Comparison of ENCODE assay signal across 1 cellular context in the genomic region with DNA sequence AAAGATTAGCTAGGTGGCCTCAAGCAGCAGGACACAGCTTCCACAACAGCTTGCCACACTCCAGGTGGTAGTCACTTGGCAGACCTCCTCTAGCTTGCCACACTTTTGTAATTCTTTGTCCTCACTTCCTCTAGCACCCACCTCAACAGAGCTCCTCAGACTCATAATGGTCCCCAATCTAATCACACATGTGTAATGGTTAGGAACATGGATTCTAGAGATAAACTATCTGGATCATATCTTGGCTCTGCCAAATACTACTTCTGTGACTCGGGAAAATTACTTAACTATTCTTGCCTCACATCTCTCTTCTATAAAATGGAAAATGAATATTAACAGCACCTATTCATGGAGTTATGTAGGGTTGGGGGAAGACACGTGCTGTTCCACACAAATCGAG.
TF ChIP-seq lines count a peak whose summit lies in the region.

No MANE protein-coding gene starts in this region.

TF ChIP-seq in K562, 482 proteins besides CTCF, POLR2A, EP300 and RAD21 (continues in another document):
- TF ChIP-seq U2AF1 (optimal IDR thresholded peaks at IDR 0.05; ENCODE audit: low read depth, low read length) (no peak), TEAD4 (IDR thresholded peaks at IDR 0.05; ENCODE audit: low read length) (peak; percentile 52; the same call in 1 of the 2 replicates), TEAD4 (CRISPR knock-in tag; IDR thresholded peaks at IDR 0.05; ENCODE audit: borderline replicate concordance) (no peak), ZNF217 (CRISPR knock-in tag; IDR thresholded peaks at IDR 0.05) (no peak), NFIC (IDR thresholded peaks at IDR 0.05) (no peak), ARID1B (IDR thresholded peaks at IDR 0.05) (peak; percentile 49), TOE1 (IDR thresholded peaks at IDR 0.05; ENCODE audit: borderline replicate concordance) (no peak), TOE1 (CRISPR knock-in tag; IDR thresholded peaks at IDR 0.05; ENCODE audit: borderline replicate concordance, low read depth) (no peak), ILK (tag; IDR thresholded peaks at IDR 0.05; ENCODE audit: borderline replicate concordance, low read depth) (no peak), HDAC3 (IDR thresholded peaks at IDR 0.05; ENCODE audit: borderline replicate concordance, partially characterized antibody) (no peak), CBFA2T3 (IDR thresholded peaks at IDR 0.05) (peak; percentile 54), BCOR (IDR thresholded peaks at IDR 0.05) (no peak), ZNF778 (CRISPR knock-in tag; IDR thresholded peaks at IDR 0.05) (no peak), NR1H2 (CRISPR knock-in tag; IDR thresholded peaks at IDR 0.05) (no peak), ZNF165 (CRISPR knock-in tag; IDR thresholded peaks at IDR 0.05; ENCODE audit: borderline replicate concordance) (no peak), SRF (CRISPR knock-in tag; IDR thresholded peaks at IDR 0.05) (no peak), POLR3G (IDR thresholded peaks at IDR 0.05; ENCODE audit: extremely low read depth, insufficient read length, insufficient replicate concordance) (no peak), TRIM24 (IDR thresholded peaks at IDR 0.05) (no peak), ZNF444 (CRISPR knock-in tag; IDR thresholded peaks at IDR 0.05) (no peak), DDX20 (tag; IDR thresholded peaks at IDR 0.05; ENCODE audit: low read depth) (no peak), DACH1 (IDR thresholded peaks at IDR 0.05; ENCODE audit: partially characterized antibody) (no peak)
- TF ChIP-seq, protein P1, sequence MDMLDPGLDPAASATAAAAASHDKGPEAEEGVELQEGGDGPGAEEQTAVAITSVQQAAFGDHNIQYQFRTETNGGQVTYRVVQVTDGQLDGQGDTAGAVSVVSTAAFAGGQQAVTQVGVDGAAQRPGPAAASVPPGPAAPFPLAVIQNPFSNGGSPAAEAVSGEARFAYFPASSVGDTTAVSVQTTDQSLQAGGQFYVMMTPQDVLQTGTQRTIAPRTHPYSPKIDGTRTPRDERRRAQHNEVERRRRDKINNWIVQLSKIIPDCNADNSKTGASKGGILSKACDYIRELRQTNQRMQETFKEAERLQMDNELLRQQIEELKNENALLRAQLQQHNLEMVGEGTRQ (CRISPR knock-in tag; IDR thresholded peaks at IDR 0.05), result no peak
- TF ChIP-seq, protein P2, sequence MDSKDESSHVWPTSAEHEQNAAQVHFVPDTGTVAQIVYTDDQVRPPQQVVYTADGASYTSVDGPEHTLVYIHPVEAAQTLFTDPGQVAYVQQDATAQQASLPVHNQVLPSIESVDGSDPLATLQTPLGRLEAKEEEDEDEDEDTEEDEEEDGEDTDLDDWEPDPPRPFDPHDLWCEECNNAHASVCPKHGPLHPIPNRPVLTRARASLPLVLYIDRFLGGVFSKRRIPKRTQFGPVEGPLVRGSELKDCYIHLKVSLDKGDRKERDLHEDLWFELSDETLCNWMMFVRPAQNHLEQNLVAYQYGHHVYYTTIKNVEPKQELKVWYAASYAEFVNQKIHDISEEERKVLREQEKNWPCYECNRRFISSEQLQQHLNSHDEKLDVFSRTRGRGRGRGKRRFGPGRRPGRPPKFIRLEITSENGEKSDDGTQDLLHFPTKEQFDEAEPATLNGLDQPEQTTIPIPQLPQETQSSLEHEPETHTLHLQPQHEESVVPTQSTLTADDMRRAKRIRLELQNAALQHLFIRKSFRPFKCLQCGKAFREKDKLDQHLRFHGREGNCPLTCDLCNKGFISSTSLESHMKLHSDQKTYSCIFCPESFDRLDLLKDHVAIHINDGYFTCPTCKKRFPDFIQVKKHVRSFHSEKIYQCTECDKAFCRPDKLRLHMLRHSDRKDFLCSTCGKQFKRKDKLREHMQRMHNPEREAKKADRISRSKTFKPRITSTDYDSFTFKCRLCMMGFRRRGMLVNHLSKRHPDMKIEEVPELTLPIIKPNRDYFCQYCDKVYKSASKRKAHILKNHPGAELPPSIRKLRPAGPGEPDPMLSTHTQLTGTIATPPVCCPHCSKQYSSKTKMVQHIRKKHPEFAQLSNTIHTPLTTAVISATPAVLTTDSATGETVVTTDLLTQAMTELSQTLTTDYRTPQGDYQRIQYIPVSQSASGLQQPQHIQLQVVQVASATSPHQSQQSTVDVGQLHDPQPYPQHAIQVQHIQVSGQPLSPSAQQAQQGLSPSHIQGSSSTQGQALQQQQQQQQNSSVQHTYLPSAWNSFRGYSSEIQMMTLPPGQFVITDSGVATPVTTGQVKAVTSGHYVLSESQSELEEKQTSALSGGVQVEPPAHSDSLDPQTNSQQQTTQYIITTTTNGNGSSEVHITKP (IDR thresholded peaks at IDR 0.05; ENCODE audit: partially characterized antibody), result no peak
- TF ChIP-seq, protein P3, sequence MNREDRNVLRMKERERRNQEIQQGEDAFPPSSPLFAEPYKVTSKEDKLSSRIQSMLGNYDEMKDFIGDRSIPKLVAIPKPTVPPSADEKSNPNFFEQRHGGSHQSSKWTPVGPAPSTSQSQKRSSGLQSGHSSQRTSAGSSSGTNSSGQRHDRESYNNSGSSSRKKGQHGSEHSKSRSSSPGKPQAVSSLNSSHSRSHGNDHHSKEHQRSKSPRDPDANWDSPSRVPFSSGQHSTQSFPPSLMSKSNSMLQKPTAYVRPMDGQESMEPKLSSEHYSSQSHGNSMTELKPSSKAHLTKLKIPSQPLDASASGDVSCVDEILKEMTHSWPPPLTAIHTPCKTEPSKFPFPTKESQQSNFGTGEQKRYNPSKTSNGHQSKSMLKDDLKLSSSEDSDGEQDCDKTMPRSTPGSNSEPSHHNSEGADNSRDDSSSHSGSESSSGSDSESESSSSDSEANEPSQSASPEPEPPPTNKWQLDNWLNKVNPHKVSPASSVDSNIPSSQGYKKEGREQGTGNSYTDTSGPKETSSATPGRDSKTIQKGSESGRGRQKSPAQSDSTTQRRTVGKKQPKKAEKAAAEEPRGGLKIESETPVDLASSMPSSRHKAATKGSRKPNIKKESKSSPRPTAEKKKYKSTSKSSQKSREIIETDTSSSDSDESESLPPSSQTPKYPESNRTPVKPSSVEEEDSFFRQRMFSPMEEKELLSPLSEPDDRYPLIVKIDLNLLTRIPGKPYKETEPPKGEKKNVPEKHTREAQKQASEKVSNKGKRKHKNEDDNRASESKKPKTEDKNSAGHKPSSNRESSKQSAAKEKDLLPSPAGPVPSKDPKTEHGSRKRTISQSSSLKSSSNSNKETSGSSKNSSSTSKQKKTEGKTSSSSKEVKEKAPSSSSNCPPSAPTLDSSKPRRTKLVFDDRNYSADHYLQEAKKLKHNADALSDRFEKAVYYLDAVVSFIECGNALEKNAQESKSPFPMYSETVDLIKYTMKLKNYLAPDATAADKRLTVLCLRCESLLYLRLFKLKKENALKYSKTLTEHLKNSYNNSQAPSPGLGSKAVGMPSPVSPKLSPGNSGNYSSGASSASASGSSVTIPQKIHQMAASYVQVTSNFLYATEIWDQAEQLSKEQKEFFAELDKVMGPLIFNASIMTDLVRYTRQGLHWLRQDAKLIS (CRISPR knock-in tag; IDR thresholded peaks at IDR 0.05), result no peak
- TF ChIP-seq, protein P4, sequence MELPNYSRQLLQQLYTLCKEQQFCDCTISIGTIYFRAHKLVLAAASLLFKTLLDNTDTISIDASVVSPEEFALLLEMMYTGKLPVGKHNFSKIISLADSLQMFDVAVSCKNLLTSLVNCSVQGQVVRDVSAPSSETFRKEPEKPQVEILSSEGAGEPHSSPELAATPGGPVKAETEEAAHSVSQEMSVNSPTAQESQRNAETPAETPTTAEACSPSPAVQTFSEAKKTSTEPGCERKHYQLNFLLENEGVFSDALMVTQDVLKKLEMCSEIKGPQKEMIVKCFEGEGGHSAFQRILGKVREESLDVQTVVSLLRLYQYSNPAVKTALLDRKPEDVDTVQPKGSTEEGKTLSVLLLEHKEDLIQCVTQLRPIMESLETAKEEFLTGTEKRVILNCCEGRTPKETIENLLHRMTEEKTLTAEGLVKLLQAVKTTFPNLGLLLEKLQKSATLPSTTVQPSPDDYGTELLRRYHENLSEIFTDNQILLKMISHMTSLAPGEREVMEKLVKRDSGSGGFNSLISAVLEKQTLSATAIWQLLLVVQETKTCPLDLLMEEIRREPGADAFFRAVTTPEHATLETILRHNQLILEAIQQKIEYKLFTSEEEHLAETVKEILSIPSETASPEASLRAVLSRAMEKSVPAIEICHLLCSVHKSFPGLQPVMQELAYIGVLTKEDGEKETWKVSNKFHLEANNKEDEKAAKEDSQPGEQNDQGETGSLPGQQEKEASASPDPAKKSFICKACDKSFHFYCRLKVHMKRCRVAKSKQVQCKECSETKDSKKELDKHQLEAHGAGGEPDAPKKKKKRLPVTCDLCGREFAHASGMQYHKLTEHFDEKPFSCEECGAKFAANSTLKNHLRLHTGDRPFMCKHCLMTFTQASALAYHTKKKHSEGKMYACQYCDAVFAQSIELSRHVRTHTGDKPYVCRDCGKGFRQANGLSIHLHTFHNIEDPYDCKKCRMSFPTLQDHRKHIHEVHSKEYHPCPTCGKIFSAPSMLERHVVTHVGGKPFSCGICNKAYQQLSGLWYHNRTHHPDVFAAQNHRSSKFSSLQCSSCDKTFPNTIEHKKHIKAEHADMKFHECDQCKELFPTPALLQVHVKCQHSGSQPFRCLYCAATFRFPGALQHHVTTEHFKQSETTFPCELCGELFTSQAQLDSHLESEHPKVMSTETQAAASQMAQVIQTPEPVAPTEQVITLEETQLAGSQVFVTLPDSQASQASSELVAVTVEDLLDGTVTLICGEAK (IDR thresholded peaks at IDR 0.05), result no peak
- TF ChIP-seq, protein P4 (CRISPR knock-in tag; IDR thresholded peaks at IDR 0.05), result no peak
- TF ChIP-seq, protein P5, sequence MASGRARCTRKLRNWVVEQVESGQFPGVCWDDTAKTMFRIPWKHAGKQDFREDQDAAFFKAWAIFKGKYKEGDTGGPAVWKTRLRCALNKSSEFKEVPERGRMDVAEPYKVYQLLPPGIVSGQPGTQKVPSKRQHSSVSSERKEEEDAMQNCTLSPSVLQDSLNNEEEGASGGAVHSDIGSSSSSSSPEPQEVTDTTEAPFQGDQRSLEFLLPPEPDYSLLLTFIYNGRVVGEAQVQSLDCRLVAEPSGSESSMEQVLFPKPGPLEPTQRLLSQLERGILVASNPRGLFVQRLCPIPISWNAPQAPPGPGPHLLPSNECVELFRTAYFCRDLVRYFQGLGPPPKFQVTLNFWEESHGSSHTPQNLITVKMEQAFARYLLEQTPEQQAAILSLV (tag; IDR thresholded peaks at IDR 0.05), result no peak
- TF ChIP-seq, protein P6, sequence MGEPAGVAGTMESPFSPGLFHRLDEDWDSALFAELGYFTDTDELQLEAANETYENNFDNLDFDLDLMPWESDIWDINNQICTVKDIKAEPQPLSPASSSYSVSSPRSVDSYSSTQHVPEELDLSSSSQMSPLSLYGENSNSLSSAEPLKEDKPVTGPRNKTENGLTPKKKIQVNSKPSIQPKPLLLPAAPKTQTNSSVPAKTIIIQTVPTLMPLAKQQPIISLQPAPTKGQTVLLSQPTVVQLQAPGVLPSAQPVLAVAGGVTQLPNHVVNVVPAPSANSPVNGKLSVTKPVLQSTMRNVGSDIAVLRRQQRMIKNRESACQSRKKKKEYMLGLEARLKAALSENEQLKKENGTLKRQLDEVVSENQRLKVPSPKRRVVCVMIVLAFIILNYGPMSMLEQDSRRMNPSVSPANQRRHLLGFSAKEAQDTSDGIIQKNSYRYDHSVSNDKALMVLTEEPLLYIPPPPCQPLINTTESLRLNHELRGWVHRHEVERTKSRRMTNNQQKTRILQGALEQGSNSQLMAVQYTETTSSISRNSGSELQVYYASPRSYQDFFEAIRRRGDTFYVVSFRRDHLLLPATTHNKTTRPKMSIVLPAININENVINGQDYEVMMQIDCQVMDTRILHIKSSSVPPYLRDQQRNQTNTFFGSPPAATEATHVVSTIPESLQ (CRISPR knock-in tag; IDR thresholded peaks at IDR 0.05), result no peak
- TF ChIP-seq, protein P7, sequence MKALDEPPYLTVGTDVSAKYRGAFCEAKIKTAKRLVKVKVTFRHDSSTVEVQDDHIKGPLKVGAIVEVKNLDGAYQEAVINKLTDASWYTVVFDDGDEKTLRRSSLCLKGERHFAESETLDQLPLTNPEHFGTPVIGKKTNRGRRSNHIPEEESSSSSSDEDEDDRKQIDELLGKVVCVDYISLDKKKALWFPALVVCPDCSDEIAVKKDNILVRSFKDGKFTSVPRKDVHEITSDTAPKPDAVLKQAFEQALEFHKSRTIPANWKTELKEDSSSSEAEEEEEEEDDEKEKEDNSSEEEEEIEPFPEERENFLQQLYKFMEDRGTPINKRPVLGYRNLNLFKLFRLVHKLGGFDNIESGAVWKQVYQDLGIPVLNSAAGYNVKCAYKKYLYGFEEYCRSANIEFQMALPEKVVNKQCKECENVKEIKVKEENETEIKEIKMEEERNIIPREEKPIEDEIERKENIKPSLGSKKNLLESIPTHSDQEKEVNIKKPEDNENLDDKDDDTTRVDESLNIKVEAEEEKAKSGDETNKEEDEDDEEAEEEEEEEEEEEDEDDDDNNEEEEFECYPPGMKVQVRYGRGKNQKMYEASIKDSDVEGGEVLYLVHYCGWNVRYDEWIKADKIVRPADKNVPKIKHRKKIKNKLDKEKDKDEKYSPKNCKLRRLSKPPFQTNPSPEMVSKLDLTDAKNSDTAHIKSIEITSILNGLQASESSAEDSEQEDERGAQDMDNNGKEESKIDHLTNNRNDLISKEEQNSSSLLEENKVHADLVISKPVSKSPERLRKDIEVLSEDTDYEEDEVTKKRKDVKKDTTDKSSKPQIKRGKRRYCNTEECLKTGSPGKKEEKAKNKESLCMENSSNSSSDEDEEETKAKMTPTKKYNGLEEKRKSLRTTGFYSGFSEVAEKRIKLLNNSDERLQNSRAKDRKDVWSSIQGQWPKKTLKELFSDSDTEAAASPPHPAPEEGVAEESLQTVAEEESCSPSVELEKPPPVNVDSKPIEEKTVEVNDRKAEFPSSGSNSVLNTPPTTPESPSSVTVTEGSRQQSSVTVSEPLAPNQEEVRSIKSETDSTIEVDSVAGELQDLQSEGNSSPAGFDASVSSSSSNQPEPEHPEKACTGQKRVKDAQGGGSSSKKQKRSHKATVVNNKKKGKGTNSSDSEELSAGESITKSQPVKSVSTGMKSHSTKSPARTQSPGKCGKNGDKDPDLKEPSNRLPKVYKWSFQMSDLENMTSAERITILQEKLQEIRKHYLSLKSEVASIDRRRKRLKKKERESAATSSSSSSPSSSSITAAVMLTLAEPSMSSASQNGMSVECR (CRISPR knock-in tag; IDR thresholded peaks at IDR 0.05), result no peak
